In the genomic region with DNA sequence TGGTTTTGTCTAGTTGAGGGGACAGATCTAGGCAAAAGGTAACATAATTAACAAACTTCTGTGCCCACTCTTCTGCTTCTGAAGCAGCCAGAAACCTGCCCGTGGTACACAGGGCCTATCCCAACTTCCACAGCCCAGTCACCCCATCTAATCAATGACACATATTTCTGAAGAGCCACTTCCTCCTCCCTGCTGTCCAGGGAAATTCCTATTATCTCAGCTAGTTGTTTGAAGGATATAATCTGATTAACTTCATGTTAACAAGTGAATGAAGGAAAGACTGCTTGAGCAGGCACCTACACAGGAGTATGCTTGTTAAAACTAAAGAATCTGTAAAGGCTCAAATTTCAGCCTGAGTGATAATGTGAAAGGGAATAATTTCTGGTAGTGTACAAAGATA, we compare ENCODE assay signal across 19 cellular contexts.
A peak's percentile ranks its signal among the peaks of the same experiment; 100 is the strongest.
DNase-seq lines count a peak whose midpoint lies in the region; ATAC-seq, FAIRE-seq and TF ChIP-seq lines count a peak whose summit lies in the region.
"Had no signal": no experiment of that assay in that cellular context is flagged by ENCODE, and none has a peak within 500 bp of the region (broad histone marks: within the 10 kb centered on the region; RNA-seq: fewer than 3 reads in every experiment).

No MANE protein-coding gene starts in this region.

- ATAC-seq in left colon (peak; percentile 56), psoas muscle (no peak)
- ATAC-seq: gastrocnemius medialis had no signal

- H3K4me3 ChIP-seq in GM23248 = no peak overlapping the region
- no peak overlapping the region for H3K4me3 ChIP-seq in astrocyte (ENCODE audit: insufficient read depth, low read depth, low read length)
- no peak overlapping the region for H3K4me3 ChIP-seq in psoas muscle
- H3K4me3 ChIP-seq: gastrocnemius medialis, sigmoid colon, tibial nerve had no signal

- H3K4me1 Mint-ChIP-seq in astrocyte (ENCODE audit: low read depth, unreplicated experiment) = peaks cover 22% of the 10 kb centered on the region

- H3K4me3 Mint-ChIP-seq in astrocyte (ENCODE audit: unreplicated experiment) = no peak overlapping the region

- peak; percentile 38 for DNase-seq in A172 (ENCODE audit: low spot score)
- peak; percentile 25 for DNase-seq in GM23248
- peak; percentile 38 for DNase-seq in astrocyte (ENCODE audit: low read depth)
- no peak for DNase-seq in left colon
- no peak for DNase-seq in psoas muscle
- DNase-seq in hepatic stellate cell (ENCODE audit: low spot score) = no peak
- DNase-seq in NCI-H1048 (lab: John Stamatoyannopoulos, UW) = no peak
- no peak for DNase-seq in stimulated activated CD4-positive, alpha-beta T cell treated with anti-CD3 and anti-CD28 coated beads, Interleukin-2, amount 100 ng/mL, for 24 hours
- DNase-seq: activated CD4-positive, alpha-beta T cell treated with anti-CD3 and anti-CD28 coated beads for 48 hours; gastrocnemius medialis; KBM-7; NCI-H1105 treated with DMSO at 0.1 percent for 48 hours; SIG-M5; sigmoid colon; stimulated activated CD4-positive, alpha-beta T cell treated with anti-CD3 and anti-CD28 coated beads, Interleukin-4, amount 100 ng/mL, for 24 hours; T-helper 9 cell had no signal

- H3K9ac ChIP-seq in GM23248 (no peak overlapping the region), astrocyte (ENCODE audit: low read length) (peak overlapping the region; percentile 28)

- no peaks in the 10 kb centered on the region for H3K27me3 Mint-ChIP-seq in astrocyte (ENCODE audit: low read depth, unreplicated experiment)

- no peaks in the 10 kb centered on the region for H3K9me2 ChIP-seq in GM23248 (ENCODE audit: insufficient read depth)

- H3K36me3 ChIP-seq in GM23248 (ENCODE audit: low read depth) (no peaks in the 10 kb centered on the region), astrocyte (ENCODE audit: insufficient read depth, low read length) (no peaks in the 10 kb centered on the region), psoas muscle (ENCODE audit: insufficient read depth in 1 of 2, low read depth in 1 of 2) (no peaks in the 10 kb centered on the region)
- H3K36me3 ChIP-seq: gastrocnemius medialis, sigmoid colon, tibial nerve had no signal

- H2AFZ ChIP-seq in GM23248 (peak overlapping the region; percentile 64), astrocyte (ENCODE audit: low read depth, low read length) (peak overlapping the region; percentile 54)

- peaks cover 6% of the 10 kb centered on the region for H3K9me3 Mint-ChIP-seq in astrocyte (ENCODE audit: unreplicated experiment)

- H3K27ac ChIP-seq in GM23248 (no peak overlapping the region), astrocyte (ENCODE audit: low read depth, low read length) (no peak overlapping the region), psoas muscle (no peak overlapping the region)
- H3K27ac ChIP-seq: gastrocnemius medialis, sigmoid colon, tibial nerve had no signal

- in situ Hi-C loops in GM23248 (cut with MboI) = no loop called here

- H3K4me1 ChIP-seq in GM23248 (ENCODE audit: insufficient read depth) (peaks cover 22% of the 10 kb centered on the region), astrocyte (ENCODE audit: insufficient read depth, low read length) (peaks cover 8% of the 10 kb centered on the region), psoas muscle (no peaks in the 10 kb centered on the region)
- H3K4me1 ChIP-seq: gastrocnemius medialis, sigmoid colon, tibial nerve had no signal

- no peak for FAIRE-seq in astrocyte (lab: Jason Lieb, UNC)
- FAIRE-seq: endometrium, GM18507 had no signal

- intact Hi-C loops in left colon (cut with DNase I, micrococcal nuclease) (no loop called here), psoas muscle (cut with DNase I) (no loop called here)

- no peaks in the 10 kb centered on the region for H4K20me1 ChIP-seq in GM23248 (ENCODE audit: insufficient read depth)
- H4K20me1 ChIP-seq in astrocyte (ENCODE audit: insufficient read depth, low read length) = no peaks in the 10 kb centered on the region

- H3K9me3 ChIP-seq in GM23248 (ENCODE audit: low read depth) = no peaks in the 10 kb centered on the region
- no peaks in the 10 kb centered on the region for H3K9me3 ChIP-seq in astrocyte (ENCODE audit: insufficient read depth, low read depth, low read length)
- no peaks in the 10 kb centered on the region for H3K9me3 ChIP-seq in psoas muscle
- H3K9me3 ChIP-seq: gastrocnemius medialis, sigmoid colon had no signal

- no peaks in the 10 kb centered on the region for H3K36me3 Mint-ChIP-seq in astrocyte (ENCODE audit: low read depth, unreplicated experiment)

- TF ChIP-seq CTCF in astrocyte (IDR thresholded peaks at IDR 0.05; ENCODE audit: insufficient read depth, low read depth, low read length) (no peak), psoas muscle (IDR thresholded peaks at IDR 0.05) (no peak)

- H3K79me2 ChIP-seq in GM23248 (ENCODE audit: insufficient read depth) = no peaks in the 10 kb centered on the region
- H3K79me2 ChIP-seq in astrocyte (ENCODE audit: insufficient read depth, low read length) = no peaks in the 10 kb centered on the region

- 4 to 7% methylated on average over 1 of the region's 1 CpG for WGBS in GM23248 (ENCODE audit: low coverage in 1 of 2, low lambda C conversion rate in 2 of 2, missing lambda C conversion rate in 2 of 2), 2 experiments
- WGBS in psoas muscle, 3 donors = 26 to 36% (median 36%) methylated on average over 1 of the region's 1 CpG

- peak overlapping the region; percentile 28 for H3K27ac Mint-ChIP-seq in astrocyte (ENCODE audit: unreplicated experiment)

- H3K4me2 ChIP-seq in GM23248 (ENCODE audit: unreplicated experiment) (peak overlapping the region; percentile 14), astrocyte (ENCODE audit: low read length) (peak overlapping the region; percentile 45)

- H3K27me3 ChIP-seq in GM23248 (replicated peaks; ENCODE audit: insufficient read depth) (no peaks in the 10 kb centered on the region), astrocyte (ENCODE audit: insufficient read depth, low read length) (no peaks in the 10 kb centered on the region), psoas muscle (ENCODE audit: insufficient read depth in 3 of 3, low read length in 2 of 3) (peaks cover 0 to 2% (median 0%) of the 10 kb centered on the region in 3 donors)
- H3K27me3 ChIP-seq: gastrocnemius medialis, sigmoid colon, tibial nerve had no signal

- H3F3A ChIP-seq in GM23248 (ENCODE audit: insufficient read depth) = no peaks in the 10 kb centered on the region

Comparison
In these comparisons a context has a peak if more than half of its experiments do, and no peak if none do; other contexts are left out.
1. DNase-seq: peak in A172 (single experiment), GM23248 (single experiment) and astrocyte (single experiment); none in left colon (0 of 2), psoas muscle (0 of 2), hepatic stellate cell (single experiment), NCI-H1048 (single experiment) and stimulated activated CD4-positive, alpha-beta T cell treated with anti-CD3 and anti-CD28 coated beads, Interleukin-2, amount 100 ng/mL, for 24 hours (0 of 2).